Comparison of ENCODE assay signal across 8 cellular contexts in genomic region chr4:83074086-83074704, GRCh38. TPM values are rescaled to one million over a fixed set of nuclear protein-coding genes. Genes with fewer than 3 reads are reported as not detected.
DNase-seq lines count a peak whose midpoint lies in the region; ATAC-seq and TF ChIP-seq lines count a peak whose summit lies in the region.

No MANE protein-coding gene starts in this region.

- H3K4me1 Mint-ChIP-seq in CD4-positive, alpha-beta T cell (ENCODE audit: low read depth): peaks cover 13% of the 10 kb centered on the region
- H3K4me1 Mint-ChIP-seq in WTC11 (no peaks in the 10 kb centered on the region), endodermal cell (peaks cover 3% of the 10 kb centered on the region)

- H3K36me3 ChIP-seq in endodermal cell (ENCODE audit: control insufficient read depth, insufficient read depth, low read length): peaks cover 30% of the 10 kb centered on the region
- peaks cover 0 to 48% (median 20%) of the 10 kb centered on the region in 4 donors for H3K36me3 ChIP-seq in upper lobe of left lung

- peak overlapping the region; percentile 68 for H3K4me3 Mint-ChIP-seq in CD4-positive, alpha-beta T cell
- no peak overlapping the region for H3K4me3 Mint-ChIP-seq in WTC11
- no peak overlapping the region for H3K4me3 Mint-ChIP-seq in endodermal cell

- no peak overlapping the region for H3K27ac ChIP-seq in CD4-positive, alpha-beta T cell (ENCODE audit: low read depth, low read length)
- H3K27ac ChIP-seq in endodermal cell (ENCODE audit: low read depth, low read length) (no peak overlapping the region), upper lobe of left lung (no peak overlapping the region)

- POLR2A ChIA-PET in CD4-positive, alpha-beta T cell (lab: Charles Lee): interaction anchor here (0.7 to 2.8 kb wide), 12 partner anchors 11 to 210 kb away, joined by 3 to 15 read pairs (median 6); partner anchors contain the start of gene COQ2
- POLR2A ChIA-PET in WTC11 (lab: Charles Lee): interaction anchor here (0.6 to 0.7 kb wide), 3 partner anchors 211 to 1053 kb away, joined by 3 to 4 read pairs (median 3); partner anchors contain the start of gene COQ2

- TF ChIP-seq CTCF in CD4-positive, alpha-beta T cell (IDR thresholded peaks at IDR 0.05): peak; percentile 77
- TF ChIP-seq CTCF in WTC11 (IDR thresholded peaks at IDR 0.05) (peak; percentile 64), endodermal cell (conservative IDR thresholded peaks at IDR 0.05) (peak; percentile 92), upper lobe of left lung (IDR thresholded peaks at IDR 0.05) (peak; percentile 42 to 76 (median 56))

- no peak overlapping the region for H3K9ac ChIP-seq in endodermal cell (ENCODE audit: extremely low read depth, low read length, poor library complexity, severe bottlenecking)

- CTCF ChIA-PET in CD4-positive, alpha-beta T cell (lab: Charles Lee): interaction anchor here (0.6 to 3.9 kb wide), 12 partner anchors 10 to 207 kb away, joined by 3 to 24 read pairs (median 4); partner anchors contain the start of gene PLAC8
- CTCF ChIA-PET in WTC11 (lab: Charles Lee): interaction anchor here (0.6 to 2.8 kb wide), 18 partner anchors 15 to 1312 kb away, joined by 3 to 12 read pairs (median 4); partner anchors contain the start of genes COQ2 and PLAC8

- no peaks in the 10 kb centered on the region for H3K9me3 Mint-ChIP-seq in CD4-positive, alpha-beta T cell
- H3K9me3 Mint-ChIP-seq in WTC11: no peaks in the 10 kb centered on the region
- peaks cover 3% of the 10 kb centered on the region for H3K9me3 Mint-ChIP-seq in endodermal cell

- H3K4me3 ChIP-seq in endodermal cell (ENCODE audit: low read length) (no peak overlapping the region), upper lobe of left lung (no peak overlapping the region)

- peak; percentile 95 for ATAC-seq in CD4-positive, alpha-beta T cell (ENCODE audit: poor library complexity)
- ATAC-seq in GM18861 (IDR thresholded peaks at IDR 0.05; ENCODE audit: unreplicated experiment) (peak; percentile 81), HG03097 (IDR thresholded peaks at IDR 0.05; ENCODE audit: low FRiP score, unreplicated experiment) (peak; percentile 59), WTC11 (peak; percentile 87), upper lobe of left lung (ENCODE audit: low FRiP score in 2 of 2) (peak in 1 of 2 donors; percentile 77)

- H3K4me1 ChIP-seq in endodermal cell (ENCODE audit: control insufficient read depth, insufficient read depth, low read length) (no peaks in the 10 kb centered on the region), upper lobe of left lung (no peaks in the 10 kb centered on the region)

- intact Hi-C loops in CD4-positive, alpha-beta T cell (cut with DNase I, micrococcal nuclease): loop anchor here (1.0 to 5.0 kb wide), 5 partner anchors 36 to 208 kb away; partner anchors contain the start of gene PLAC8 (in 1 of the 2)

- peak in 5 of 10 experiments; percentile 26 to 59 (median 48) for DNase-seq in CD4-positive, alpha-beta T cell
- DNase-seq in NCI-H2227 treated with DMSO at 0.1 percent for 48 hours (lab: John Stamatoyannopoulos, UW): peak; percentile 22
- DNase-seq in WTC11 (ENCODE audit: low spot score): no peak
- DNase-seq in endodermal cell: peak; percentile 55
- peak; percentile 84 for DNase-seq in myocyte (ENCODE audit: low read depth)
- no peak for DNase-seq in upper lobe of left lung

- no peaks in the 10 kb centered on the region for H3K27me3 ChIP-seq in CD4-positive, alpha-beta T cell (ENCODE audit: control insufficient read depth, insufficient read depth, low read length)
- H3K27me3 ChIP-seq in endodermal cell (ENCODE audit: control insufficient read depth, insufficient read depth, low read length, poor library complexity, severe bottlenecking): no peaks in the 10 kb centered on the region
- no peaks in the 10 kb centered on the region for H3K27me3 ChIP-seq in upper lobe of left lung

- no peaks in the 10 kb centered on the region for H3K9me3 ChIP-seq in CD4-positive, alpha-beta T cell (ENCODE audit: control insufficient read depth, low read length)
- no peaks in the 10 kb centered on the region for H3K9me3 ChIP-seq in endodermal cell (ENCODE audit: control insufficient read depth, low read length)
- H3K9me3 ChIP-seq in upper lobe of left lung: no peaks in the 10 kb centered on the region

- peaks cover 57% of the 10 kb centered on the region for H3K36me3 Mint-ChIP-seq in CD4-positive, alpha-beta T cell (ENCODE audit: low read depth)
- peaks cover 14% of the 10 kb centered on the region for H3K36me3 Mint-ChIP-seq in WTC11
- H3K36me3 Mint-ChIP-seq in endodermal cell (ENCODE audit: low read depth): peaks cover 42% of the 10 kb centered on the region

- no peak for TF ChIP-seq POLR2A in upper lobe of left lung (IDR thresholded peaks at IDR 0.05)

- 25 to 89% methylated on average over 2 to 8 of the region's 10 CpGs for WGBS in endodermal cell (ENCODE audit: insufficient coverage in 1 of 2, insufficient read length in 1 of 2), 2 experiments
- 79 to 80% methylated on average over 10 of the region's 10 CpGs for WGBS in upper lobe of left lung, 2 donors

- H3K27me3 Mint-ChIP-seq in CD4-positive, alpha-beta T cell: no peaks in the 10 kb centered on the region
- H3K27me3 Mint-ChIP-seq in WTC11 (ENCODE audit: low read depth): no peaks in the 10 kb centered on the region
- no peaks in the 10 kb centered on the region for H3K27me3 Mint-ChIP-seq in endodermal cell (ENCODE audit: insufficient read depth)

- TF ChIP-seq EP300 in upper lobe of left lung (IDR thresholded peaks at IDR 0.05): no peak

- peak overlapping the region; percentile 69 for H3K27ac Mint-ChIP-seq in CD4-positive, alpha-beta T cell
- H3K27ac Mint-ChIP-seq in WTC11: no peak overlapping the region
- no peak overlapping the region for H3K27ac Mint-ChIP-seq in endodermal cell

TF ChIP-seq in WTC11, 78 proteins besides CTCF, POLR2A, EP300 and RAD21:
- TF ChIP-seq NR3C1 (CRISPR knock-in tag; conservative IDR thresholded peaks at IDR 0.05; ENCODE audit: low read depth) (no peak), NR2C2 (CRISPR knock-in tag; IDR thresholded peaks at IDR 0.05) (no peak), RORB (CRISPR knock-in tag; IDR thresholded peaks at IDR 0.05) (no peak), ZBTB43 (CRISPR knock-in tag; IDR thresholded peaks at IDR 0.05) (no peak), JAZF1 (CRISPR knock-in tag; IDR thresholded peaks at IDR 0.05) (no peak), ZNF121 (CRISPR knock-in tag; IDR thresholded peaks at IDR 0.05) (no peak), HMGXB4 (CRISPR knock-in tag; IDR thresholded peaks at IDR 0.05) (no peak), GABPB1 (CRISPR knock-in tag; IDR thresholded peaks at IDR 0.05) (no peak)

RNA-seq across cellular contexts. Expression of gene COPS4, which starts 39.2 kb away (rescaled TPM):
- 10 to 100 TPM; 26.0 to 27.6 TPM for total RNA-seq in CD4-positive, alpha-beta T cell
- total RNA-seq in WTC11 (2021): 26.9 to 30.9 TPM (median 28.7 TPM) in 3 replicates
- 10 to 100 TPM; 34.8 to 39.4 TPM for total RNA-seq in endodermal cell
- polyA plus RNA-seq in endodermal cell (2013, experiment 1 of 2): 57.3 TPM
- polyA plus RNA-seq in endodermal cell (2013, experiment 2 of 2): 59.4 TPM
- total RNA-seq in myocyte: 84.7 and 94.5 TPM in 2 replicates
- 36.7 TPM for polyA plus RNA-seq in myocyte (2012)
- 10 to 100 TPM in 5 of 6 donors, 1 to 10 TPM in 1; 9.4 to 50.9 (median 33.3) TPM for total RNA-seq in upper lobe of left lung

RNA-seq across cellular contexts. Expression of gene PLAC8, which starts 40.3 kb away (rescaled TPM):
- 100 to 1,000 TPM; 249 to 259 TPM for total RNA-seq in CD4-positive, alpha-beta T cell
- 1.4 to 3.1 TPM (median 1.6 TPM) in 3 replicates for total RNA-seq in WTC11 (2021)
- total RNA-seq in endodermal cell: 1 to 10 TPM; 1.8 to 2.6 TPM
- 0.39 TPM for polyA plus RNA-seq in endodermal cell (2013, experiment 1 of 2)
- polyA plus RNA-seq in endodermal cell (2013, experiment 2 of 2): 2.6 TPM
- total RNA-seq in myocyte: 4.4 and 17.5 TPM in 2 replicates
- 2.3 TPM for polyA plus RNA-seq in myocyte (2012)
- 100 to 1,000 TPM in 1 of 6 donors, 10 to 100 TPM in 5; 28.3 to 184 (median 81.2) TPM for total RNA-seq in upper lobe of left lung

Comparison
In these comparisons a context has a peak if more than half of its experiments do, and no peak if none do; other contexts are left out.
1. DNase-seq: peak in NCI-H2227 treated with DMSO at 0.1 percent for 48 hours (single experiment), endodermal cell (single experiment) and myocyte (single experiment); none in WTC11 (single experiment) and upper lobe of left lung (0 of 2).
2. Peak in every context shown above with its lines, with median percentiles within 50 percentile points of each other: CTCF ChIP-seq.